Comparison of ENCODE assay signal across 1 cellular context in the genomic region with DNA sequence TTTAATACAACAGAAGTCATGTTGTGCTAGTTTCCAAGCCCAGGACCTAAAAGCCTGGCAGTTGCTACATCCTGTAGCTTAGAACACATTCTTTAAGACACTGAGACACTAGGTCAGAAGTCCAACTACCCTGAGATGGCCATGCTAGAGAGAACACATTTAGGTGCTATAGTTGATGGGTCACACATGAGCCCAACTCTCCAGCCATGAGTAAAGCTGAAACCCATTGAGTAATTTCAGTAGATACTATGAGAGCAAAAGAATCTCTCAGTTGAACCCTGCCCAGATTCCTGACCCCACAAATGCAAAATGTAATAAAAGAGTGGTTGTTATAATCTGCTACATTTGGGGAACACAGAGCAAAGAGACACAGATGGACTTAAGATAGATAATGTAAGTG.
TF ChIP-seq lines count a peak whose summit lies in the region.

No MANE protein-coding gene starts in this region.

TF ChIP-seq in GM23338, 12 proteins besides CTCF, POLR2A, EP300 and RAD21 (continued from another document):
- TF ChIP-seq, protein P1, sequence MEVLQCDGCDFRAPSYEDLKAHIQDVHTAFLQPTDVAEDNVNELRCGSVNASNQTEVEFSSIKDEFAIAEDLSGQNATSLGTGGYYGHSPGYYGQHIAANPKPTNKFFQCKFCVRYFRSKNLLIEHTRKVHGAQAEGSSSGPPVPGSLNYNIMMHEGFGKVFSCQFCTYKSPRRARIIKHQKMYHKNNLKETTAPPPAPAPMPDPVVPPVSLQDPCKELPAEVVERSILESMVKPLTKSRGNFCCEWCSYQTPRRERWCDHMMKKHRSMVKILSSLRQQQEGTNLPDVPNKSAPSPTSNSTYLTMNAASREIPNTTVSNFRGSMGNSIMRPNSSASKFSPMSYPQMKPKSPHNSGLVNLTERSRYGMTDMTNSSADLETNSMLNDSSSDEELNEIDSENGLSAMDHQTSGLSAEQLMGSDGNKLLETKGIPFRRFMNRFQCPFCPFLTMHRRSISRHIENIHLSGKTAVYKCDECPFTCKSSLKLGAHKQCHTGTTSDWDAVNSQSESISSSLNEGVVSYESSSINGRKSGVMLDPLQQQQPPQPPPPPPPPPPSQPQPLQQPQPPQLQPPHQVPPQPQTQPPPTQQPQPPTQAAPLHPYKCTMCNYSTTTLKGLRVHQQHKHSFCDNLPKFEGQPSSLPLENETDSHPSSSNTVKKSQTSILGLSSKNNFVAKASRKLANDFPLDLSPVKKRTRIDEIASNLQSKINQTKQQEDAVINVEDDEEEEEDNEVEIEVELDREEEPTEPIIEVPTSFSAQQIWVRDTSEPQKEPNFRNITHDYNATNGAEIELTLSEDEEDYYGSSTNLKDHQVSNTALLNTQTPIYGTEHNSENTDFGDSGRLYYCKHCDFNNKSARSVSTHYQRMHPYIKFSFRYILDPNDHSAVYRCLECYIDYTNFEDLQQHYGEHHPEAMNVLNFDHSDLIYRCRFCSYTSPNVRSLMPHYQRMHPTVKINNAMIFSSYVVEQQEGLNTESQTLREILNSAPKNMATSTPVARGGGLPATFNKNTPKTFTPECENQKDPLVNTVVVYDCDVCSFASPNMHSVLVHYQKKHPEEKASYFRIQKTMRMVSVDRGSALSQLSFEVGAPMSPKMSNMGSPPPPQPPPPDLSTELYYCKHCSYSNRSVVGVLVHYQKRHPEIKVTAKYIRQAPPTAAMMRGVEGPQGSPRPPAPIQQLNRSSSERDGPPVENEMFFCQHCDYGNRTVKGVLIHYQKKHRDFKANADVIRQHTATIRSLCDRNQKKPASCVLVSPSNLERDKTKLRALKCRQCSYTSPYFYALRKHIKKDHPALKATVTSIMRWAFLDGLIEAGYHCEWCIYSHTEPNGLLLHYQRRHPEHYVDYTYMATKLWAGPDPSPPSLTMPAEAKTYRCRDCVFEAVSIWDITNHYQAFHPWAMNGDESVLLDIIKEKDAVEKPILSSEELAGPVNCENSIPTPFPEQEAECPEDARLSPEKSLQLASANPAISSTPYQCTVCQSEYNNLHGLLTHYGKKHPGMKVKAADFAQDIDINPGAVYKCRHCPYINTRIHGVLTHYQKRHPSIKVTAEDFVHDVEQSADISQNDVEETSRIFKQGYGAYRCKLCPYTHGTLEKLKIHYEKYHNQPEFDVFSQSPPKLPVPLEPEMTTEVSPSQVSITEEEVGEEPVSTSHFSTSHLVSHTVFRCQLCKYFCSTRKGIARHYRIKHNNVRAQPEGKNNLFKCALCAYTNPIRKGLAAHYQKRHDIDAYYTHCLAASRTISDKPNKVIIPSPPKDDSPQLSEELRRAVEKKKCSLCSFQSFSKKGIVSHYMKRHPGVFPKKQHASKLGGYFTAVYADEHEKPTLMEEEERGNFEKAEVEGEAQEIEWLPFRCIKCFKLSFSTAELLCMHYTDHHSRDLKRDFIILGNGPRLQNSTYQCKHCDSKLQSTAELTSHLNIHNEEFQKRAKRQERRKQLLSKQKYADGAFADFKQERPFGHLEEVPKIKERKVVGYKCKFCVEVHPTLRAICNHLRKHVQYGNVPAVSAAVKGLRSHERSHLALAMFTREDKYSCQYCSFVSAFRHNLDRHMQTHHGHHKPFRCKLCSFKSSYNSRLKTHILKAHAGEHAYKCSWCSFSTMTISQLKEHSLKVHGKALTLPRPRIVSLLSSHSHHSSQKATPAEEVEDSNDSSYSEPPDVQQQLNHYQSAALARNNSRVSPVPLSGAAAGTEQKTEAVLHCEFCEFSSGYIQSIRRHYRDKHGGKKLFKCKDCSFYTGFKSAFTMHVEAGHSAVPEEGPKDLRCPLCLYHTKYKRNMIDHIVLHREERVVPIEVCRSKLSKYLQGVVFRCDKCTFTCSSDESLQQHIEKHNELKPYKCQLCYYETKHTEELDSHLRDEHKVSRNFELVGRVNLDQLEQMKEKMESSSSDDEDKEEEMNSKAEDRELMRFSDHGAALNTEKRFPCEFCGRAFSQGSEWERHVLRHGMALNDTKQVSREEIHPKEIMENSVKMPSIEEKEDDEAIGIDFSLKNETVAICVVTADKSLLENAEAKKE (CRISPR knock-in tag; IDR thresholded peaks at IDR 0.05) = no peak
- TF ChIP-seq ZNF331 (CRISPR knock-in tag; IDR thresholded peaks at IDR 0.05; ENCODE audit: low read depth) = no peak
- TF ChIP-seq JUNB (IDR thresholded peaks at IDR 0.05; ENCODE audit: unreplicated experiment) = no peak
- TF ChIP-seq NANOG (IDR thresholded peaks at IDR 0.05; ENCODE audit: borderline replicate concordance) = no peak
- TF ChIP-seq STAT1 (IDR thresholded peaks at IDR 0.05; ENCODE audit: unreplicated experiment) = no peak
